Comparison of ENCODE assay signal across 10 cellular contexts in genomic region chr3:148718982-148719862, GRCh38. TPM values are rescaled to one million over a fixed set of nuclear protein-coding genes. Genes with fewer than 3 reads are reported as not detected.
DNase-seq lines count a peak whose midpoint lies in the region; ATAC-seq and TF ChIP-seq lines count a peak whose summit lies in the region.
"Had no signal": no experiment of that assay in that cellular context is flagged by ENCODE, and none has a peak within 500 bp of the region (broad histone marks: within the 10 kb centered on the region; RNA-seq: fewer than 3 reads in every experiment).

No MANE protein-coding gene starts in this region.

- H3K27me3 ChIP-seq in Peyer's patch (no peaks in the 10 kb centered on the region), tibial nerve (no peaks in the 10 kb centered on the region)
- H3K27me3 ChIP-seq: MG63 had no signal

- H3K27ac ChIP-seq in Peyer's patch (no peak overlapping the region), tibial nerve (no peak overlapping the region)

- ATAC-seq in GM21526 (IDR thresholded peaks at IDR 0.05; ENCODE audit: low FRiP score, unreplicated experiment) (no peak), HG03354 (IDR thresholded peaks at IDR 0.05; ENCODE audit: poor library complexity, severe bottlenecking, unreplicated experiment) (no peak), HG03175 (IDR thresholded peaks at IDR 0.05; ENCODE audit: unreplicated experiment) (no peak)

- TF ChIP-seq EP300 in tibial nerve (IDR thresholded peaks at IDR 0.05) = no peak

- H3K9me3 ChIP-seq in Peyer's patch (no peaks in the 10 kb centered on the region), tibial nerve (no peaks in the 10 kb centered on the region)
- H3K9me3 ChIP-seq: MG63 had no signal

- H3K4me3 ChIP-seq in Peyer's patch (no peak overlapping the region), fibroblast of mammary gland (ENCODE audit: control insufficient read depth, low read depth, low read length) (no peak overlapping the region), tibial nerve (no peak overlapping the region)
- H3K4me3 ChIP-seq: MG63 had no signal

- TF ChIP-seq CTCF in Peyer's patch (IDR thresholded peaks at IDR 0.05) (peak in 4 of 6 experiments; percentile 13 to 44 (median 41)), fibroblast of mammary gland (conservative IDR thresholded peaks at IDR 0.05; ENCODE audit: control insufficient read depth, insufficient read depth, low read depth, low read length) (peak; percentile 51), tibial nerve (IDR thresholded peaks at IDR 0.05) (peak; percentile 18 to 51 (median 18))

- DNase-seq in SKM-1 treated with dmso at 0.1 percent for 144 hours (lab: John Stamatoyannopoulos, UW; ENCODE audit: unreplicated experiment) (peak; percentile 10), SKM-1 (lab: John Stamatoyannopoulos, UW; ENCODE audit: unreplicated experiment) (no peak), Peyer's patch (no peak), fibroblast of mammary gland (ENCODE audit: low read depth) (peak; percentile 37), tibial nerve (ENCODE audit: low spot score in 2 of 2) (no peak)
- DNase-seq: dermis blood vessel endothelial cell, MG63 had no signal

- H3K36me3 ChIP-seq in Peyer's patch = no peaks in the 10 kb centered on the region
- no peaks in the 10 kb centered on the region for H3K36me3 ChIP-seq in tibial nerve
- H3K36me3 ChIP-seq: MG63 had no signal

- 67 to 72% methylated on average over 7 of the region's 7 CpGs for WGBS in tibial nerve, 2 donors

- H3K4me1 ChIP-seq in Peyer's patch (no peaks in the 10 kb centered on the region), tibial nerve (no peaks in the 10 kb centered on the region)

- TF ChIP-seq POLR2A in Peyer's patch (IDR thresholded peaks at IDR 0.05) = no peak
- no peak for TF ChIP-seq POLR2A in tibial nerve (IDR thresholded peaks at IDR 0.05)

RNA-seq across cellular contexts. Expression of gene AGTR1, which starts 21.5 kb away (rescaled TPM):
- total RNA-seq in Peyer's patch (1 to 10 TPM in 2 of 4 donors, under 1 TPM in 1, not detected in 1; 0.70 to 3.8 (median 1.2) TPM), tibial nerve (10 to 100 TPM; 17.1 to 38.5 (median 29.7) TPM)

Comparison
In these comparisons a context has a peak if more than half of its experiments do, and no peak if none do; other contexts are left out.
1. DNase-seq: peak in SKM-1 treated with dmso at 0.1 percent for 144 hours (single experiment) and fibroblast of mammary gland (single experiment); none in SKM-1 (single experiment), Peyer's patch (0 of 3) and tibial nerve (0 of 2).
2. Peak in every context shown above with its lines, with median percentiles within 50 percentile points of each other: CTCF ChIP-seq.